In the genomic region with DNA sequence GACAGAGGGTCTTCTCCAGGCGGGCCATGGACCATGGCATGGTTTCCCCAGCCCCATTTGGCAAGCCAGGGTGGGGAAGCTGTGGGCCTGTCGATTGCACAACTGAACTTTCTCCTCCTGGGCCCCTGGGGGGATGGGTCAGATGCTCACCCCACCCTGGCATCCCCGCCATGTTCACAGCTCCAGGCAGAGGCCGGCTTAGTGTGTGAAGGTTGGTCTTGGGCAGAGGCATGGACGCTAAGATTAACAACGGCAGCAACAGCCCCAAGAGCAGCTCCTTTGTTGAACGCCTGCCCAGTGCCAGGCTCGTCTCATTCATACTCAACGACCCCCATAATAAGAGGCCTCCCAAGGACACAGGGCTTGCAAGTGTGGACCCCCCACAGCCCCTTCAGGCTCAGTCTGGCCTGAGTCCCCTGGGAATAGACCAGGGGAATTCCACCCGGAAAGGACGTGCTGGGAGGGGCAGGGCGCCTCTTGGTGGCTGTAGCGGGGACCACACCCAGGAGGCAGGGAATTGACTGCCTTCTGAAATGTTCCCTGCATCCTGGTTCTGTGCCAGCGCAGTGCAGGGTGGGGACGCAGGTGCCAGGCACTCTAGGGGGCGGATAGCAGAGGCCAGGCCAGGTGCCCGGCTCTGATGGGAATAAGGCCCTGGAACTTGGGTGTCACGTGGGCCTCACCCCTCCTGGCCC, we compare ENCODE assay signal across 11 cellular contexts. TPM values are rescaled to one million over a fixed set of nuclear protein-coding genes. Genes with fewer than 3 reads are reported as not detected.
DNase-seq lines count a peak whose midpoint lies in the region; ATAC-seq and TF ChIP-seq lines count a peak whose summit lies in the region.
"Had no signal": no experiment of that assay in that cellular context is flagged by ENCODE, and none has a peak within 500 bp of the region (broad histone marks: within the 10 kb centered on the region; RNA-seq: fewer than 3 reads in every experiment).

No MANE protein-coding gene starts in this region.

- H3K4me3 ChIP-seq in A673 (ENCODE audit: low read depth, low read length, poor library complexity, severe bottlenecking), result no peak overlapping the region
- no peak overlapping the region for H3K4me3 ChIP-seq in GM12865 (ENCODE audit: low read depth, low read length)

- CTCF ChIA-PET in A673 (lab: Charles Lee), result no interaction called here

- peak; percentile 75 for ATAC-seq in left colon
- no peak for ATAC-seq in GM19324 (IDR thresholded peaks at IDR 0.05; ENCODE audit: low FRiP score, unreplicated experiment)
- ATAC-seq: natural killer cell had no signal

- POLR2A ChIA-PET in A673 (lab: Charles Lee; ENCODE audit: low non-redundant PET), result no interaction called here

- peaks cover 6% of the 10 kb centered on the region for H3K36me3 ChIP-seq in A673 (ENCODE audit: insufficient read depth, low read length, poor library complexity, severe bottlenecking)

- TF ChIP-seq CTCF in A673 (conservative IDR thresholded peaks at IDR 0.05; ENCODE audit: low read depth, low read length) (peak; percentile 57), GM12865 (IDR thresholded peaks at IDR 0.05; ENCODE audit: insufficient read depth, low read depth, low read length, missing control alignments) (peak; percentile 33), VCaP (conservative IDR thresholded peaks at IDR 0.05) (peak; percentile 35)

- no peaks in the 10 kb centered on the region for H3K4me1 ChIP-seq in A673 (ENCODE audit: insufficient read depth, low read length, poor library complexity, severe bottlenecking)

- intact Hi-C loops in A673 (cut with micrococcal nuclease; ENCODE audit: unreplicated experiment) (no loop called here), left colon (cut with DNase I, micrococcal nuclease) (no loop called here)

- peak; percentile 66 for DNase-seq in A673 (ENCODE audit: low spot score)
- DNase-seq in GM12865 (ENCODE audit: low read depth), result peak; percentile 25
- peak; percentile 93 to 94 for DNase-seq in left colon
- DNase-seq in foreskin melanocyte, result no peak
- DNase-seq in NCI-H526 treated with DMSO at 0.1 percent for 48 hours (lab: John Stamatoyannopoulos, UW), result no peak
- DNase-seq in activated CD8-positive, alpha-beta memory T cell treated with anti-CD3 and anti-CD28 coated beads, Interleukin-2, amount 50 U/mL, for 4 hours, result no peak
- DNase-seq: activated naive CD4-positive, alpha-beta T cell treated with anti-CD3 and anti-CD28 coated beads for 36 hours; natural killer cell; NCI-H2081 treated with DMSO at 0.1 percent for 48 hours had no signal

- no peaks in the 10 kb centered on the region for H3K9me3 ChIP-seq in A673 (ENCODE audit: low read depth, low read length, poor library complexity, severe bottlenecking)

- H3K27ac ChIP-seq in A673 (ENCODE audit: low read depth, low read length, poor library complexity, severe bottlenecking) (no peak overlapping the region), VCaP (no peak overlapping the region)

- H3K27me3 ChIP-seq in A673 (replicated peaks; ENCODE audit: insufficient read depth, low read depth, low read length, poor library complexity), result no peaks in the 10 kb centered on the region

- no TSS peak for BruUV-seq in A673 (replicated peaks; lab: Mats Ljungman, UMichigan)

RNA-seq across cellular contexts. Expression of gene TSPO, which starts 8.3 kb away (rescaled TPM):
- total RNA-seq in A673 (2021) (105 and 127 TPM in 2 replicates), left colon (100 to 1,000 TPM; 250 to 259 TPM)

RNA-seq across cellular contexts. Expression of gene MCAT, which starts 16.4 kb away (rescaled TPM):
- 31.6 and 32.2 TPM in 2 replicates for total RNA-seq in A673 (2021)
- total RNA-seq in left colon, result 10 to 100 TPM; 15.2 to 19.7 TPM

RNA-seq across cellular contexts. Expression of gene TTLL12, which starts 27.3 kb away (rescaled TPM):
- total RNA-seq in A673 (2021) (117 and 138 TPM in 2 replicates), left colon (10 to 100 TPM; 79.5 to 91.6 TPM)

RNA-seq across cellular contexts. Expression of gene BIK, which starts 49.1 kb away (rescaled TPM):
- 1.8 and 2.0 TPM in 2 replicates for total RNA-seq in A673 (2021)
- total RNA-seq in left colon, result 10 to 100 TPM; 22.6 to 23.0 TPM

Comparison
In these comparisons a context has a peak if more than half of its experiments do, and no peak if none do; other contexts are left out.
1. DNase-seq: peak in A673 (single experiment), GM12865 (single experiment) and left colon (2 of 2); none in foreskin melanocyte (single experiment), NCI-H526 treated with DMSO at 0.1 percent for 48 hours (single experiment) and activated CD8-positive, alpha-beta memory T cell treated with anti-CD3 and anti-CD28 coated beads, Interleukin-2, amount 50 U/mL, for 4 hours (single experiment).
2. Peak in every context shown above with its lines, with median percentiles within 50 percentile points of each other: CTCF ChIP-seq.